Comparison of ENCODE assay signal across 19 cellular contexts in genomic region chr18:10322408-10322807, GRCh38.
"Had no signal": no experiment of that assay in that cellular context is flagged by ENCODE, and none has a peak within 500 bp of the region (broad histone marks: within the 10 kb centered on the region; RNA-seq: fewer than 3 reads in every experiment).

No MANE protein-coding gene starts in this region.

- DNase-seq: activated CD4-positive, alpha-beta T cell treated with anti-CD3 and anti-CD28 coated beads for 36 hours; activated CD4-positive, alpha-beta T cell treated with anti-CD3 and anti-CD28 coated beads, Interleukin-2, amount 50 U/mL, for 48 hours; activated naive CD4-positive, alpha-beta T cell; anterior cingulate cortex; brain microvascular endothelial cell; cortex of kidney; effector CD8-positive, alpha-beta T cell; hypothalamus; kidney; left lung; midbrain; nucleus accumbens; sigmoid colon; spleen; stimulated activated naive CD4-positive, alpha-beta T cell treated with Interleukin-2 at 50 U/mL for 16 hours; tibial artery had no signal

- FAIRE-seq: endothelial cell of umbilical vein, frontal cortex, kidney, TTC549 had no signal

- H3K27ac ChIP-seq: brain microvascular endothelial cell, left lung, sigmoid colon, spleen, tibial artery had no signal

- H3K36me3 ChIP-seq: brain microvascular endothelial cell, left lung, sigmoid colon, spleen, tibial artery had no signal

- H3K4me3 ChIP-seq: left lung, sigmoid colon, spleen, tibial artery had no signal

- H3K9me3 ChIP-seq: left lung, sigmoid colon, spleen, tibial artery had no signal

- H3K27me3 ChIP-seq: brain microvascular endothelial cell, left lung, sigmoid colon, spleen, tibial artery had no signal

- H3K4me1 ChIP-seq: left lung, sigmoid colon, tibial artery had no signal
